ENCODE assay signal across 9 cellular contexts in genomic region chr5:159915913-159916840, GRCh38. TPM values are rescaled to one million over a fixed set of nuclear protein-coding genes. Genes with fewer than 3 reads are reported as not detected.
DNase-seq lines count a peak whose midpoint lies in the region; ATAC-seq and TF ChIP-seq lines count a peak whose summit lies in the region.
"Had no signal": no experiment of that assay in that cellular context is flagged by ENCODE, and none has a peak within 500 bp of the region (broad histone marks: within the 10 kb centered on the region; RNA-seq: fewer than 3 reads in every experiment).

Gene ADRA1B, plus strand, starts transcription at chr5:159916482. Its CDS starts 424 bp downstream, at chr5:159916906.

- peak; percentile 58 for TF ChIP-seq CTCF in fibroblast of villous mesenchyme (IDR thresholded peaks at IDR 0.05; ENCODE audit: insufficient read depth, low read depth, low read length)
- peak; percentile 67 for TF ChIP-seq CTCF in neural crest cell (conservative IDR thresholded peaks at IDR 0.05)
- TF ChIP-seq CTCF in testis (IDR thresholded peaks at IDR 0.05) = peak; percentile 22 to 58 (median 46)

- H3K27me3 Mint-ChIP-seq in CD4-positive, alpha-beta memory T cell = peaks cover 42 to 64% of the 10 kb centered on the region in 2 donors
- H3K27me3 Mint-ChIP-seq in neural crest cell (ENCODE audit: low read depth) = peaks cover 52% of the 10 kb centered on the region

- POLR2A ChIA-PET in CD4-positive, alpha-beta memory T cell (lab: Charles Lee; ENCODE audit: partially characterized antibody) = no interaction called here

- intact Hi-C loops in CD4-positive, alpha-beta memory T cell (cut with micrococcal nuclease) = loop anchor here (1.0 to 5.0 kb wide), 4 partner anchors 399 to 759 kb away; no protein-coding TSS in a partner anchor
- intact Hi-C loops in testis (cut with DNase I; ENCODE audit: low total_unique reads) = loop anchor here (10.0 kb wide), 1 partner anchor 471 kb away; no protein-coding TSS in a partner anchor

- WGBS in testis, 2 donors = 2 to 10% methylated on average over 9 to 80 of the region's 81 CpGs

- H3K9me3 ChIP-seq in CD4-positive, alpha-beta memory T cell (ENCODE audit: control insufficient read depth in 1 of 2, low read length in 2 of 2) = no peaks in the 10 kb centered on the region
- H3K9me3 ChIP-seq in testis = no peaks in the 10 kb centered on the region

- TF ChIP-seq POLR2A in testis (IDR thresholded peaks at IDR 0.05) = no peak

- no peak within 1 kb of the TSS for H3K4me3 ChIP-seq in CD4-positive, alpha-beta memory T cell (ENCODE audit: low read length in 2 of 2)
- H3K4me3 ChIP-seq in fibroblast of villous mesenchyme (ENCODE audit: low read depth, low read length) (peak within 1 kb of the TSS; percentile 43), testis (peak within 1 kb of the TSS; percentile 47)

- no peaks in the 10 kb centered on the region for H3K36me3 Mint-ChIP-seq in CD4-positive, alpha-beta memory T cell
- H3K36me3 Mint-ChIP-seq in neural crest cell (ENCODE audit: low read depth) = no peaks in the 10 kb centered on the region

- peak in 4 of 5 donors; percentile 17 to 32 (median 26) for DNase-seq in CD4-positive, alpha-beta memory T cell
- DNase-seq in NCI-H69 (lab: John Stamatoyannopoulos, UW) (peak; percentile 72), activated T-helper 1 cell treated with Interleukin-2 at 50 U/mL for 16 hours (ENCODE audit: low read depth) (peak; percentile 10), fibroblast of villous mesenchyme (ENCODE audit: low read depth) (peak; percentile 53), neural crest cell (ENCODE audit: low read depth, low spot score) (peak; percentile 67), testis (peak; percentile 65), OCI-M2 (lab: John Stamatoyannopoulos, UW; ENCODE audit: unreplicated experiment) (no peak)

- CTCF ChIA-PET in CD4-positive, alpha-beta memory T cell (lab: Charles Lee; ENCODE audit: partially characterized antibody) = interaction anchor here (1.5 kb wide), 1 partner anchor 630 kb away, joined by 4 read pairs; no protein-coding TSS in a partner anchor

- H3K27ac ChIP-seq in CD4-positive, alpha-beta memory T cell (ENCODE audit: low read depth, low read length) = no peak within 1 kb of the TSS
- no peak within 1 kb of the TSS for H3K27ac ChIP-seq in testis

- H3K27ac Mint-ChIP-seq in CD4-positive, alpha-beta memory T cell = peak within 1 kb of the TSS in 2 of 7 donors; percentile 53 to 63
- H3K27ac Mint-ChIP-seq in neural crest cell (ENCODE audit: unreplicated experiment) = no peak within 1 kb of the TSS

- peaks cover 5% of the 10 kb centered on the region for H3K4me1 ChIP-seq in CD4-positive, alpha-beta memory T cell (ENCODE audit: insufficient read depth, low read length)
- H3K4me1 ChIP-seq in testis = peaks cover 6% of the 10 kb centered on the region

- H3K4me3 Mint-ChIP-seq in CD4-positive, alpha-beta memory T cell = peak within 1 kb of the TSS; percentile 7 to 82 (median 68)
- peak within 1 kb of the TSS; percentile 85 for H3K4me3 Mint-ChIP-seq in neural crest cell

- peaks cover 17% of the 10 kb centered on the region for H3K27me3 ChIP-seq in CD4-positive, alpha-beta memory T cell (ENCODE audit: insufficient read depth, low read length)
- H3K27me3 ChIP-seq in testis = no peaks in the 10 kb centered on the region

- H3K9me3 Mint-ChIP-seq in CD4-positive, alpha-beta memory T cell = peaks cover 0 to 2% (median 0%) of the 10 kb centered on the region in 8 donors
- no peaks in the 10 kb centered on the region for H3K9me3 Mint-ChIP-seq in neural crest cell

- no peaks in the 10 kb centered on the region for H3K36me3 ChIP-seq in CD4-positive, alpha-beta memory T cell (ENCODE audit: insufficient read depth, low read length)
- H3K36me3 ChIP-seq in testis (ENCODE audit: low read depth, missing control alignments) = no peaks in the 10 kb centered on the region

- peaks cover 7 to 16% (median 11%) of the 10 kb centered on the region in 4 donors for H3K4me1 Mint-ChIP-seq in CD4-positive, alpha-beta memory T cell
- H3K4me1 Mint-ChIP-seq in neural crest cell = peaks cover 32% of the 10 kb centered on the region

- ATAC-seq in GM21717 (IDR thresholded peaks at IDR 0.05; ENCODE audit: unreplicated experiment) = peak; percentile 66

RNA-seq across cellular contexts. Expression of gene ADRA1B, which starts in this region (rescaled TPM):
- not detected for total RNA-seq in CD4-positive, alpha-beta memory T cell
- polyA plus RNA-seq in CD4-positive, alpha-beta memory T cell = not detected
- total RNA-seq in fibroblast of villous mesenchyme = under 0.01 and 0.43 TPM in 2 replicates
- 0.19 and 0.32 TPM in 2 replicates for total RNA-seq in neural crest cell
- 1 to 10 TPM in 1 of 2 donors, under 1 TPM in 1; 0.93 to 1.2 TPM for total RNA-seq in testis
- polyA plus RNA-seq in testis (ENCODE audit: insufficient read depth, low read depth, low replicate concordance) = 1.1 TPM
- total RNA-seq: RPMI7951 had no signal

Comparison
In these comparisons a context has a peak if more than half of its experiments do, and no peak if none do; other contexts are left out.
1. Peak in DNase-seq in CD4-positive, alpha-beta memory T cell; RNA of the gene not detected or under 1 TPM.
2. Peak in DNase-seq and H3K4me3 ChIP-seq in fibroblast of villous mesenchyme; RNA of the gene not detected or under 1 TPM.
3. Peak in DNase-seq in neural crest cell; RNA of the gene not detected or under 1 TPM.
4. H3K4me3 ChIP-seq: peak in testis (2 of 2); none in CD4-positive, alpha-beta memory T cell (0 of 2).
5. Peak in every context shown above with its lines, with median percentiles within 50 percentile points of each other: CTCF ChIP-seq.